1 cellular context compared by ENCODE assay signal in genomic region chr2:148534416-148535205, GRCh38.
TF ChIP-seq lines count a peak whose summit lies in the region.

No MANE protein-coding gene starts in this region.

TF ChIP-seq in GM23338, 12 proteins besides CTCF, POLR2A, EP300 and RAD21 (continued from another document):
- TF ChIP-seq ETS1 (IDR thresholded peaks at IDR 0.05) (no peak), CREB1 (CRISPR knock-in tag; IDR thresholded peaks at IDR 0.05; ENCODE audit: low read depth) (no peak), ZNF331 (CRISPR knock-in tag; IDR thresholded peaks at IDR 0.05; ENCODE audit: low read depth) (no peak), POLR2AphosphoS5 (IDR thresholded peaks at IDR 0.05; ENCODE audit: low read depth) (no peak), NANOG (IDR thresholded peaks at IDR 0.05; ENCODE audit: borderline replicate concordance) (no peak), JUNB (IDR thresholded peaks at IDR 0.05; ENCODE audit: unreplicated experiment) (no peak), EZH2 (IDR thresholded peaks at IDR 0.05; ENCODE audit: low read depth, unreplicated experiment) (no peak), EZH2phosphoT487 (IDR thresholded peaks at IDR 0.05; ENCODE audit: unreplicated experiment) (no peak), REST (IDR thresholded peaks at IDR 0.05; ENCODE audit: unreplicated experiment) (no peak), STAT1 (IDR thresholded peaks at IDR 0.05; ENCODE audit: unreplicated experiment) (no peak), ZNF114 (CRISPR knock-in tag; IDR thresholded peaks at IDR 0.05) (no peak)
TF ChIP-seq in GM23338: peak in this region for 0.
